ENCODE assay signal across 8 cellular contexts in the genomic region with DNA sequence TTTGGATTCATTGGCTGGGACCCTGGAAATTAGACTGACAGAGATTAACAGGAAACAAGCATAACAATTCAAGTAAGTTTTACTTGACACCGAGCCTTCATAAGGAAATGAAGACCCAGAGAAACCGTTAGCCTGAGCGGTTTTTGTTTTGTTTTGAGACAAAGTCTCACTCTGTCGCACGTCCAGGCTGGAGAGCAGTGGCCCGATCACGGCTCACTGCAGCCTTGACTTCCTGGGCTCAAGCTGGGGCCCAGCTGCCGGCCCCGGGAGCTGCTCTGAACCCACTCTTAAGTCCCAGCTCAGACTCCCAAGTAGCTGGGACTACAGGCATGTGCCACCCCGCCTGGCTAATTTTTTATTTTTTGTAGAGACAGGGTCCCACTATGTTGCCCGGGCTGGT.
A peak's percentile ranks its signal among the peaks of the same experiment; 100 is the strongest.
DNase-seq lines count a peak whose midpoint lies in the region; ATAC-seq and TF ChIP-seq lines count a peak whose summit lies in the region.

No MANE protein-coding gene starts in this region.

- peak overlapping the region; percentile 47 for H3K4me3 ChIP-seq in OCI-LY7 (ENCODE audit: low read depth, low read length, poor library complexity, severe bottlenecking)
- H3K4me3 ChIP-seq in right atrium auricular region = no peak overlapping the region
- no peak overlapping the region for H3K4me3 ChIP-seq in tibial nerve

- WGBS in tibial nerve, 2 donors = 43 to 48% methylated on average over 11 of the region's 11 CpGs

- peak overlapping the region; percentile 76 for H3K4me2 ChIP-seq in OCI-LY7 (ENCODE audit: low read length)

- H4K20me1 ChIP-seq in OCI-LY7 (ENCODE audit: insufficient read depth, low read length) = no peaks in the 10 kb centered on the region; the same call in 1 of the 2 replicates

- H3K27ac ChIP-seq in OCI-LY7 (ENCODE audit: low read depth, low read length, poor library complexity, severe bottlenecking) = peak overlapping the region; percentile 95
- peak overlapping the region; percentile 2 to 11 for H3K27ac ChIP-seq in right atrium auricular region
- peak overlapping the region in 3 of 4 donors; percentile 61 to 90 (median 81) for H3K27ac ChIP-seq in tibial nerve

- TF ChIP-seq CTCF in OCI-LY7 (conservative IDR thresholded peaks at IDR 0.05; ENCODE audit: low read length) = no peak
- TF ChIP-seq CTCF in right atrium auricular region (IDR thresholded peaks at IDR 0.05) = no peak
- no peak for TF ChIP-seq CTCF in tibial nerve (IDR thresholded peaks at IDR 0.05)

- intact Hi-C loops in OCI-LY7 (cut with micrococcal nuclease; ENCODE audit: unreplicated experiment) = loop anchor here (2.0 to 10.0 kb wide), 4 partner anchors 57 to 1273 kb away; a partner anchor contains a TSS

- no peak overlapping the region; the same call in 1 of the 2 replicates for H2AFZ ChIP-seq in OCI-LY7 (ENCODE audit: low read length)

- H3K9me3 ChIP-seq in OCI-LY7 (ENCODE audit: low read length) (no peaks in the 10 kb centered on the region), right atrium auricular region (no peaks in the 10 kb centered on the region), tibial nerve (no peaks in the 10 kb centered on the region)

- TF ChIP-seq EP300 in tibial nerve (IDR thresholded peaks at IDR 0.05) = no peak

- peaks cover 96% of the 10 kb centered on the region for H3K79me2 ChIP-seq in OCI-LY7 (ENCODE audit: insufficient read depth, low read depth, low read length)

- POLR2A ChIA-PET in OCI-LY7 (lab: Charles Lee) = interaction anchor here (0.7 to 6.0 kb wide), 9 partner anchors 8 to 320 kb away, joined by 3 to 50 read pairs (median 5); no protein-coding TSS in a partner anchor

- H3K27me3 ChIP-seq in right atrium auricular region (no peaks in the 10 kb centered on the region), tibial nerve (no peaks in the 10 kb centered on the region)

- H3K4me1 ChIP-seq in OCI-LY7 (ENCODE audit: insufficient read depth, low read length, poor library complexity, severe bottlenecking) (peaks cover 99% of the 10 kb centered on the region), right atrium auricular region (peaks cover 0 to 75% of the 10 kb centered on the region in 2 donors), tibial nerve (peaks cover 0 to 96% (median 86%) of the 10 kb centered on the region in 4 donors)

- H3K9me2 ChIP-seq in OCI-LY7 (ENCODE audit: insufficient read depth, low read length) = no peaks in the 10 kb centered on the region

- peak; percentile 55 for DNase-seq in stimulated activated CD4-positive, alpha-beta T cell treated with anti-CD3 and anti-CD28 coated beads, Interleukin-15, amount 100 ng/mL, for 24 hours
- no peak for DNase-seq in stimulated activated CD4-positive, alpha-beta T cell treated with anti-CD3 and anti-CD28 coated beads, Interleukin-2, amount 100 ng/mL, for 48 hours
- peak; percentile 95 for DNase-seq in OCI-LY7 (ENCODE audit: low spot score)
- DNase-seq in right atrium auricular region (ENCODE audit: low spot score) = no peak
- DNase-seq in tibial nerve (ENCODE audit: low spot score in 2 of 2) = no peak
- no peak for DNase-seq in anterior cingulate cortex (lab: John Stamatoyannopoulos, UW)

- H3K36me3 ChIP-seq in OCI-LY7 (ENCODE audit: insufficient read depth, low read length) (peaks cover 62% of the 10 kb centered on the region), right atrium auricular region (no peaks in the 10 kb centered on the region), tibial nerve (no peaks in the 10 kb centered on the region)

- BruUV-seq in OCI-LY7 (replicated peaks; lab: Mats Ljungman, UMichigan) = TSS peak; percentile 31

- TF ChIP-seq POLR2A in tibial nerve (IDR thresholded peaks at IDR 0.05) = no peak

- CTCF ChIA-PET in OCI-LY7 (lab: Charles Lee; ENCODE audit: unreplicated experiment) = interaction anchor here (0.9 to 1.1 kb wide), 2 partner anchors 10 to 11 kb away, joined by 3 to 4 read pairs; no protein-coding TSS in a partner anchor

- ATAC-seq in HG03280 (IDR thresholded peaks at IDR 0.05; ENCODE audit: unreplicated experiment) (no peak), HG03439 (IDR thresholded peaks at IDR 0.05; ENCODE audit: unreplicated experiment) (no peak)

Comparison
In these comparisons a context has a peak if more than half of its experiments do, and no peak if none do; other contexts are left out.
1. DNase-seq: peak in stimulated activated CD4-positive, alpha-beta T cell treated with anti-CD3 and anti-CD28 coated beads, Interleukin-15, amount 100 ng/mL, for 24 hours (single experiment) and OCI-LY7 (single experiment); none in stimulated activated CD4-positive, alpha-beta T cell treated with anti-CD3 and anti-CD28 coated beads, Interleukin-2, amount 100 ng/mL, for 48 hours (0 of 2), right atrium auricular region (single experiment), tibial nerve (0 of 2) and anterior cingulate cortex (0 of 58).
2. H3K27ac ChIP-seq: peak in every context shown above with its lines; median percentile 95 in OCI-LY7; 81 in tibial nerve; 6 in right atrium auricular region.